In genomic region chr16:85254921-85255320, GRCh38 we compare ENCODE assay signal across 28 cellular contexts.
"Had no signal": no experiment of that assay in that cellular context is flagged by ENCODE, and none has a peak within 500 bp of the region (broad histone marks: within the 10 kb centered on the region; RNA-seq: fewer than 3 reads in every experiment).

No MANE protein-coding gene starts in this region.

- H2AFZ ChIP-seq: hepatocyte had no signal

- H3K4me1 ChIP-seq: colonic mucosa, foreskin keratinocyte, heart left ventricle, heart right ventricle had no signal

- H3K4me1 Mint-ChIP-seq: endodermal cell had no signal

- H3K36me3 ChIP-seq: colonic mucosa, esophagus muscularis mucosa, esophagus squamous epithelium, gastroesophageal sphincter, heart left ventricle, heart right ventricle had no signal

- H3K27ac ChIP-seq: colonic mucosa, coronary artery, dorsolateral prefrontal cortex, epithelial cell of prostate, esophagus muscularis mucosa, esophagus squamous epithelium, foreskin keratinocyte, gastroesophageal sphincter, heart left ventricle, heart right ventricle, hepatocyte had no signal

- H3K4me3 ChIP-seq: colonic mucosa, coronary artery, dorsolateral prefrontal cortex, esophagus muscularis mucosa, esophagus squamous epithelium, gastroesophageal sphincter, heart left ventricle, heart right ventricle, hepatocyte had no signal

- FAIRE-seq: colon, endometrium, endothelial cell of umbilical vein, frontal cortex had no signal

- H3K9me3 Mint-ChIP-seq: dendritic cell treated with granulocyte-macrophage colony-stimulating factor and Interleukin-4, amounts not matched to agents 40 ng/mL and 50 ng/mL, for 4 days; effector memory CD8-positive, alpha-beta T cell; endodermal cell had no signal

- H3K27me3 ChIP-seq: colonic mucosa, esophagus muscularis mucosa, gastroesophageal sphincter, hepatocyte had no signal

- H3K4me3 Mint-ChIP-seq: dendritic cell treated with granulocyte-macrophage colony-stimulating factor and Interleukin-4, amounts not matched to agents 40 ng/mL and 50 ng/mL, for 4 days; effector memory CD8-positive, alpha-beta T cell; endodermal cell had no signal

- DNase-seq: colonic mucosa; cortex of kidney; dermis blood vessel endothelial cell; effector CD4-positive, alpha-beta T cell; effector CD8-positive, alpha-beta T cell; effector memory CD4-positive, alpha-beta T cell; effector memory CD8-positive, alpha-beta T cell; endodermal cell; erythroblast; esophagus squamous epithelium; foreskin fibroblast; foreskin keratinocyte; foreskin melanocyte; glutamatergic neuron; heart left ventricle; heart right ventricle had no signal

- ATAC-seq: effector memory CD8-positive, alpha-beta T cell; esophagus mucosa; foreskin keratinocyte; gastroesophageal sphincter; heart left ventricle; heart right ventricle had no signal

- H3K27ac Mint-ChIP-seq: dendritic cell treated with granulocyte-macrophage colony-stimulating factor and Interleukin-4, amounts not matched to agents 40 ng/mL and 50 ng/mL, for 4 days; effector memory CD8-positive, alpha-beta T cell; endodermal cell had no signal

- H3K4me2 ChIP-seq: hepatocyte had no signal

- H3K79me2 ChIP-seq: hepatocyte had no signal

- H3K9me3 ChIP-seq: colonic mucosa, esophagus muscularis mucosa, esophagus squamous epithelium, gastroesophageal sphincter, heart left ventricle, heart right ventricle had no signal
